ENCODE assay signal across 20 cellular contexts in the genomic region with DNA sequence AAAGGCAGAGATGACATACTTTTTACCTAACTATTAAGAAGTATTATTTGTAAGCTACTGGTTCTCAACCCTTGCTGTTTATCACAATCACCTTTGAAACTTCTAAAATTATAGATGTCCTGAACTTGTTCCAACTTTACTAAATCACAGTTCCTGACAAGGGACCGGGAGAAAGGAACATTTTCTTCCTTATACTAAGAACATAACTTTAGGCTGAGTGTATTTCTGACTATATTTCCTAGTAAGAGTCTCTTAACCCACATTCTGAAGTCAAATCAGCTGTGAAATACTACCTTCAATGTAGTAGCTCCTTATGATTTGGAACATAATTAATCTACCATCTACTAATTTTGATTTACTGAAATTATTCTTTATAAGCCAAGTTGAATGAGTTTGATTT.
DNase-seq lines count a peak whose midpoint lies in the region; ATAC-seq and TF ChIP-seq lines count a peak whose summit lies in the region.
"Had no signal": no experiment of that assay in that cellular context is flagged by ENCODE, and none has a peak within 500 bp of the region (broad histone marks: within the 10 kb centered on the region; RNA-seq: fewer than 3 reads in every experiment).

No MANE protein-coding gene starts in this region.

- H3K36me3 ChIP-seq in adipocyte (ENCODE audit: control insufficient read depth, insufficient read depth, low read length, severe bottlenecking): peaks cover 42% of the 10 kb centered on the region

- H3K9me3 Mint-ChIP-seq in stimulated activated memory B cell treated with anti-CD40 and anti-IgM and Interleukin-4, amounts not matched to agents 10 μg/mL and 1 μg/mL and 100 μg/mL, for 72 hours: no peaks in the 10 kb centered on the region
- H3K9me3 Mint-ChIP-seq: IgD-negative memory B cell had no signal

- H3K27ac Mint-ChIP-seq in stimulated activated memory B cell treated with anti-CD40 and anti-IgM and Interleukin-4, amounts not matched to agents 10 μg/mL and 1 μg/mL and 100 μg/mL, for 72 hours: peak overlapping the region; percentile 24
- H3K27ac Mint-ChIP-seq: H9 had no signal

- no peak overlapping the region for H3K9ac ChIP-seq in adipocyte (ENCODE audit: low read length)

- H3K4me3 ChIP-seq in adipocyte (ENCODE audit: low read length) (no peak overlapping the region), fibroblast of mammary gland (ENCODE audit: control insufficient read depth, low read depth, low read length) (no peak overlapping the region)

- DNase-seq in HCEC 1CT: peak; percentile 57
- DNase-seq in adipocyte (ENCODE audit: low read depth): peak; percentile 34
- DNase-seq in fibroblast of mammary gland (ENCODE audit: low read depth): peak; percentile 51
- no peak for DNase-seq in activated CD4-positive, alpha-beta T cell treated with anti-CD3 and anti-CD28 coated beads for 48 hours
- DNase-seq in NK-92 (lab: John Stamatoyannopoulos, UW; ENCODE audit: unreplicated experiment): no peak
- no peak for DNase-seq in cerebellum (ENCODE audit: low spot score)
- DNase-seq: DMS79, H9, Kasumi-1, MM.1S, NCI-H1092, NCI-H146, NCI-H2081, NCI-H2171 treated with DMSO at 0.1 percent for 48 hours, NCI-H446 treated with DMSO at 0.1 percent for 48 hours, NCI-H69 had no signal

- H3K27me3 ChIP-seq in adipocyte (replicated peaks; ENCODE audit: control insufficient read depth, insufficient read depth, low read length): no peaks in the 10 kb centered on the region

- ATAC-seq in stimulated activated memory B cell treated with anti-CD40 and anti-IgM and Interleukin-4, amounts not matched to agents 10 μg/mL and 1 μg/mL and 100 μg/mL, for 72 hours: no peak
- ATAC-seq: Right ventricle myocardium inferior had no signal

- H3K4me3 Mint-ChIP-seq in stimulated activated memory B cell treated with anti-CD40 and anti-IgM and Interleukin-4, amounts not matched to agents 10 μg/mL and 1 μg/mL and 100 μg/mL, for 72 hours: no peak overlapping the region
- H3K4me3 Mint-ChIP-seq: CD14-positive monocyte, H9, IgD-negative memory B cell had no signal

- H3K36me3 Mint-ChIP-seq in stimulated activated memory B cell treated with anti-CD40 and anti-IgM and Interleukin-4, amounts not matched to agents 10 μg/mL and 1 μg/mL and 100 μg/mL, for 72 hours: peaks cover 54% of the 10 kb centered on the region

- no peaks in the 10 kb centered on the region for H3K9me3 ChIP-seq in adipocyte (ENCODE audit: control insufficient read depth, low read length)

- peaks cover 21% of the 10 kb centered on the region for H3K4me1 ChIP-seq in adipocyte (ENCODE audit: control insufficient read depth, insufficient read depth, low read length)

- no peaks in the 10 kb centered on the region for H3K27me3 Mint-ChIP-seq in stimulated activated memory B cell treated with anti-CD40 and anti-IgM and Interleukin-4, amounts not matched to agents 10 μg/mL and 1 μg/mL and 100 μg/mL, for 72 hours
- H3K27me3 Mint-ChIP-seq: IgD-negative memory B cell had no signal

- TF ChIP-seq CTCF in fibroblast of mammary gland (conservative IDR thresholded peaks at IDR 0.05; ENCODE audit: control insufficient read depth, insufficient read depth, low read depth, low read length): no peak

- H3K4me1 Mint-ChIP-seq in stimulated activated memory B cell treated with anti-CD40 and anti-IgM and Interleukin-4, amounts not matched to agents 10 μg/mL and 1 μg/mL and 100 μg/mL, for 72 hours: no peaks in the 10 kb centered on the region
- H3K4me1 Mint-ChIP-seq: H9 had no signal

Comparison
In these comparisons a context has a peak if more than half of its experiments do, and no peak if none do; other contexts are left out.
1. DNase-seq: peak in HCEC 1CT (single experiment), adipocyte (single experiment) and fibroblast of mammary gland (single experiment); none in activated CD4-positive, alpha-beta T cell treated with anti-CD3 and anti-CD28 coated beads for 48 hours (single experiment), NK-92 (single experiment) and cerebellum (single experiment).